Comparison of ENCODE assay signal across 26 cellular contexts in genomic region chr3:67941433-67942030, GRCh38.
"Had no signal": no experiment of that assay in that cellular context is flagged by ENCODE, and none has a peak within 500 bp of the region (broad histone marks: within the 10 kb centered on the region; RNA-seq: fewer than 3 reads in every experiment).

No MANE protein-coding gene starts in this region.

- H3K27me3 Mint-ChIP-seq: activated CD4-positive, alpha-beta memory T cell treated with anti-CD3 and anti-CD28 coated beads, Interleukin-2, amount 10 ng/mL, durations not matched to agents 7 days and 5 days; activated CD4-positive, alpha-beta T cell treated with anti-CD3 and anti-CD28 coated beads, Interleukin-2, amount 10 ng/mL, durations not matched to agents 7 days and 5 days; activated naive CD8-positive, alpha-beta T cell treated with anti-CD3 and anti-CD28 coated beads, Interleukin-2, amount 10 ng/mL, durations not matched to agents 7 days and 5 days; activated T-cell treated with anti-CD3 and anti-CD28 coated beads, Interleukin-2, amount 50 U/mL, for 24 hours; stimulated activated memory B cell treated with anti-CD40 and anti-IgM and Interleukin-4, amounts not matched to agents 10 μg/mL and 1 μg/mL and 100 μg/mL, for 72 hours had no signal

- H3K36me3 ChIP-seq: brain microvascular endothelial cell, heart left ventricle, left lung, pancreas, prostate gland, transverse colon had no signal

- H3K36me3 Mint-ChIP-seq: activated naive CD8-positive, alpha-beta T cell treated with anti-CD3 and anti-CD28 coated beads, Interleukin-2, amount 10 ng/mL, durations not matched to agents 7 days and 5 days; stimulated activated memory B cell treated with anti-CD40 and anti-IgM and Interleukin-4, amounts not matched to agents 10 μg/mL and 1 μg/mL and 100 μg/mL, for 72 hours had no signal

- ATAC-seq: left lung; mucosa of descending colon; sciatic nerve; stimulated activated memory B cell treated with anti-CD40 and anti-IgM and Interleukin-4, amounts not matched to agents 10 μg/mL and 1 μg/mL and 100 μg/mL, for 72 hours; WTC11 had no signal

- H3K9me3 ChIP-seq: left lung, mucosa of descending colon, pancreas, prostate gland, transverse colon had no signal

- DNase-seq: activated CD4-positive, alpha-beta memory T cell treated with anti-CD3 and anti-CD28 coated beads, Interleukin-2, amount 10 ng/mL, durations not matched to agents 7 days and 5 days; activated CD4-positive, alpha-beta T cell treated with anti-CD3 and anti-CD28 coated beads for 1 hour; activated CD4-positive, alpha-beta T cell treated with anti-CD3 and anti-CD28 coated beads, Interleukin-2, amount 10 ng/mL, durations not matched to agents 7 days and 5 days; activated CD8-positive, alpha-beta memory T cell treated with anti-CD3 and anti-CD28 coated beads, Interleukin-2, amount 50 U/mL, for 48 hours; activated gamma-delta T cell; activated naive CD8-positive, alpha-beta T cell treated with anti-CD3 and anti-CD28 coated beads, Interleukin-2, amount 10 ng/mL, durations not matched to agents 7 days and 5 days; activated T-cell treated with anti-CD3 and anti-CD28 coated beads, Interleukin-2, amount 50 U/mL, for 24 hours; amniotic stem cell; brain microvascular endothelial cell; cortex of kidney; foreskin fibroblast; heart left ventricle; left lung; mucosa of descending colon; pancreas; retina; small intestine; stimulated activated CD4-positive, alpha-beta T cell treated with anti-CD3 and anti-CD28 coated beads, Interleukin-1b, Interleukin-23, amount 100 ng/mL, for 48 hours; stimulated activated CD4-positive, alpha-beta T cell treated with anti-CD3 and anti-CD28 coated beads, Interleukin-4, amount 100 ng/mL, for 4 hours; stimulated activated CD8-positive, alpha-beta memory T cell treated with anti-CD3 and anti-CD28 coated beads, Interleukin-4, amount 100 ng/mL, for 48 hours; T-helper 2 cell; transverse colon had no signal

- H3K4me1 ChIP-seq: left lung, pancreas, prostate gland, transverse colon had no signal

- H3K27ac ChIP-seq: brain microvascular endothelial cell, left lung, pancreas, prostate gland had no signal

- H3K4me3 Mint-ChIP-seq: activated CD4-positive, alpha-beta memory T cell treated with anti-CD3 and anti-CD28 coated beads, Interleukin-2, amount 10 ng/mL, durations not matched to agents 7 days and 5 days; activated CD4-positive, alpha-beta T cell treated with anti-CD3 and anti-CD28 coated beads, Interleukin-2, amount 10 ng/mL, durations not matched to agents 7 days and 5 days; activated naive CD8-positive, alpha-beta T cell treated with anti-CD3 and anti-CD28 coated beads, Interleukin-2, amount 10 ng/mL, durations not matched to agents 7 days and 5 days; activated T-cell treated with anti-CD3 and anti-CD28 coated beads, Interleukin-2, amount 50 U/mL, for 24 hours; stimulated activated memory B cell treated with anti-CD40 and anti-IgM and Interleukin-4, amounts not matched to agents 10 μg/mL and 1 μg/mL and 100 μg/mL, for 72 hours; WTC11 had no signal

- H3K27ac Mint-ChIP-seq: activated CD4-positive, alpha-beta memory T cell treated with anti-CD3 and anti-CD28 coated beads, Interleukin-2, amount 10 ng/mL, durations not matched to agents 7 days and 5 days; activated CD4-positive, alpha-beta T cell treated with anti-CD3 and anti-CD28 coated beads, Interleukin-2, amount 10 ng/mL, durations not matched to agents 7 days and 5 days; activated naive CD8-positive, alpha-beta T cell treated with anti-CD3 and anti-CD28 coated beads, Interleukin-2, amount 10 ng/mL, durations not matched to agents 7 days and 5 days; activated T-cell treated with anti-CD3 and anti-CD28 coated beads, Interleukin-2, amount 50 U/mL, for 24 hours; stimulated activated memory B cell treated with anti-CD40 and anti-IgM and Interleukin-4, amounts not matched to agents 10 μg/mL and 1 μg/mL and 100 μg/mL, for 72 hours; WTC11 had no signal

- H3K4me3 ChIP-seq: left lung, mucosa of descending colon, pancreas, prostate gland, transverse colon had no signal

- H3K4me1 Mint-ChIP-seq: activated CD4-positive, alpha-beta memory T cell treated with anti-CD3 and anti-CD28 coated beads, Interleukin-2, amount 10 ng/mL, durations not matched to agents 7 days and 5 days; stimulated activated memory B cell treated with anti-CD40 and anti-IgM and Interleukin-4, amounts not matched to agents 10 μg/mL and 1 μg/mL and 100 μg/mL, for 72 hours; WTC11 had no signal

- H3K27me3 ChIP-seq: brain microvascular endothelial cell, heart left ventricle, left lung, pancreas, transverse colon had no signal

- H3K9me3 Mint-ChIP-seq: activated CD4-positive, alpha-beta memory T cell treated with anti-CD3 and anti-CD28 coated beads, Interleukin-2, amount 10 ng/mL, durations not matched to agents 7 days and 5 days; activated T-cell treated with anti-CD3 and anti-CD28 coated beads, Interleukin-2, amount 50 U/mL, for 24 hours; stimulated activated memory B cell treated with anti-CD40 and anti-IgM and Interleukin-4, amounts not matched to agents 10 μg/mL and 1 μg/mL and 100 μg/mL, for 72 hours had no signal
